ENCODE assay signal across 9 cellular contexts in the genomic region with DNA sequence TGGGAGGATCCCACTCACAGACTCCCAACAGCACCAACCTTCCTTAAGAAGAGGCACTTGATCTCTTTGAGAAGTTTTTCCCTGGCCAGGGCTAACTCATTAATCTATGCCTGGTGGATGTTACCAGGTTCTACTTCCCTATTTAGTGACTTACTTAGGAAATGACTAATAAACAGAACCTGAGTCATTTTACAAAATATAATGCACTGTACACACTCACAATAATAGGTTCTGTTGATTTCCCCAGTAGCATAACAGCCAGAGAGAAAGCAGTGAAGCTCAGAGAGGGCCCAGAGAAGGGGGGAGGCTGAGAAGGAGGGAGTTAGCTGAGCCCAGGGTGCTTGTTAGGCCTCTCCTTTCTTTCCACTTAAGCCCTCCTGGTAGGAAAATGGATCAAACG. TPM values are rescaled to one million over a fixed set of nuclear protein-coding genes. Genes with fewer than 3 reads are reported as not detected.
A peak's percentile ranks its signal among the peaks of the same experiment; 100 is the strongest.
DNase-seq lines count a peak whose midpoint lies in the region; ATAC-seq and TF ChIP-seq lines count a peak whose summit lies in the region.
"Had no signal": no experiment of that assay in that cellular context is flagged by ENCODE, and none has a peak within 500 bp of the region (broad histone marks: within the 10 kb centered on the region; RNA-seq: fewer than 3 reads in every experiment).

No MANE protein-coding gene starts in this region.

- no peak overlapping the region for H2AFZ ChIP-seq in OCI-LY7 (ENCODE audit: low read length)

- H3K9me3 ChIP-seq in OCI-LY7 (ENCODE audit: low read length), result no peaks in the 10 kb centered on the region

- no peaks in the 10 kb centered on the region for H4K20me1 ChIP-seq in OCI-LY7 (ENCODE audit: insufficient read depth, low read length)

- H3K27ac ChIP-seq in HL-60 (replicated peaks), result peak overlapping the region; percentile 43
- H3K27ac ChIP-seq in epithelial cell of prostate, result peak overlapping the region; percentile 16
- no peak overlapping the region for H3K27ac ChIP-seq in OCI-LY7 (ENCODE audit: low read depth, low read length, poor library complexity, severe bottlenecking)
- H3K27ac ChIP-seq: cardiac muscle cell had no signal

- H3K4me3 ChIP-seq in HL-60 (replicated peaks; ENCODE audit: insufficient read depth, low read length), result no peak overlapping the region
- H3K4me3 ChIP-seq in OCI-LY7 (ENCODE audit: low read depth, low read length, poor library complexity, severe bottlenecking), result no peak overlapping the region
- H3K4me3 ChIP-seq: cardiac muscle cell had no signal

- DNase-seq in HL-60 (ENCODE audit: low read depth in 1 of 2, low spot score in 1 of 2), result peak; percentile 8 to 38
- DNase-seq in epithelial cell of prostate (ENCODE audit: low read depth, low spot score), result peak; percentile 37
- DNase-seq in iPS-NIHi11 (ENCODE audit: low spot score), result no peak
- no peak for DNase-seq in OCI-LY7 (ENCODE audit: low spot score)
- no peak for DNase-seq in NCI-H524 (lab: John Stamatoyannopoulos, UW)
- DNase-seq in activated gamma-delta T cell treated with Interleukin-2 at 50 U/mL for 16 hours, result no peak

- CTCF ChIA-PET in OCI-LY7 (lab: Charles Lee; ENCODE audit: unreplicated experiment), result no interaction called here

- no peak overlapping the region for H3K4me2 ChIP-seq in OCI-LY7 (ENCODE audit: low read length)

- TF ChIP-seq CTCF in HL-60 (IDR thresholded peaks at IDR 0.05; ENCODE audit: insufficient read depth, low read length) (no peak), OCI-LY7 (conservative IDR thresholded peaks at IDR 0.05; ENCODE audit: low read length) (no peak)

- no peaks in the 10 kb centered on the region for H3K4me1 ChIP-seq in OCI-LY7 (ENCODE audit: insufficient read depth, low read length, poor library complexity, severe bottlenecking)

- POLR2A ChIA-PET in OCI-LY7 (lab: Charles Lee), result no interaction called here

- no peaks in the 10 kb centered on the region for H3K27me3 ChIP-seq in HL-60 (ENCODE audit: insufficient read depth, poor library complexity, severe bottlenecking)
- H3K27me3 ChIP-seq: cardiac muscle cell had no signal

- no peaks in the 10 kb centered on the region for H3K36me3 ChIP-seq in OCI-LY7 (ENCODE audit: insufficient read depth, low read length)
- H3K36me3 ChIP-seq: cardiac muscle cell had no signal

- no TSS peak for BruUV-seq in OCI-LY7 (replicated peaks; lab: Mats Ljungman, UMichigan)

- no peaks in the 10 kb centered on the region for H3K9me2 ChIP-seq in OCI-LY7 (ENCODE audit: insufficient read depth, low read length)

- intact Hi-C loops in OCI-LY7 (cut with micrococcal nuclease; ENCODE audit: unreplicated experiment), result no loop called here

- ATAC-seq in GM18502 (IDR thresholded peaks at IDR 0.05; ENCODE audit: poor library complexity, unreplicated experiment), result peak; percentile 99
- ATAC-seq in GM21529 (IDR thresholded peaks at IDR 0.05; ENCODE audit: unreplicated experiment), result peak; percentile 92

- no peaks in the 10 kb centered on the region for H3K79me2 ChIP-seq in OCI-LY7 (ENCODE audit: insufficient read depth, low read depth, low read length)

RNA-seq across cellular contexts. Expression of a gene that starts 27.1 kb away (rescaled TPM):
- total RNA-seq in OCI-LY7 (2014; rRNA removed; shearing (Covaris generic)), result 0.44 and 1.4 TPM in 2 replicates
- 0.48 and 0.65 TPM in 2 replicates for total RNA-seq in OCI-LY7 (2022)

Comparison
In these comparisons a context has a peak if more than half of its experiments do, and no peak if none do; other contexts are left out.
1. DNase-seq: peak in HL-60 (2 of 2) and epithelial cell of prostate (single experiment); none in iPS-NIHi11 (single experiment), OCI-LY7 (single experiment), NCI-H524 (0 of 2) and activated gamma-delta T cell treated with Interleukin-2 at 50 U/mL for 16 hours (single experiment).